Comparison of ENCODE assay signal across 18 cellular contexts in the genomic region with DNA sequence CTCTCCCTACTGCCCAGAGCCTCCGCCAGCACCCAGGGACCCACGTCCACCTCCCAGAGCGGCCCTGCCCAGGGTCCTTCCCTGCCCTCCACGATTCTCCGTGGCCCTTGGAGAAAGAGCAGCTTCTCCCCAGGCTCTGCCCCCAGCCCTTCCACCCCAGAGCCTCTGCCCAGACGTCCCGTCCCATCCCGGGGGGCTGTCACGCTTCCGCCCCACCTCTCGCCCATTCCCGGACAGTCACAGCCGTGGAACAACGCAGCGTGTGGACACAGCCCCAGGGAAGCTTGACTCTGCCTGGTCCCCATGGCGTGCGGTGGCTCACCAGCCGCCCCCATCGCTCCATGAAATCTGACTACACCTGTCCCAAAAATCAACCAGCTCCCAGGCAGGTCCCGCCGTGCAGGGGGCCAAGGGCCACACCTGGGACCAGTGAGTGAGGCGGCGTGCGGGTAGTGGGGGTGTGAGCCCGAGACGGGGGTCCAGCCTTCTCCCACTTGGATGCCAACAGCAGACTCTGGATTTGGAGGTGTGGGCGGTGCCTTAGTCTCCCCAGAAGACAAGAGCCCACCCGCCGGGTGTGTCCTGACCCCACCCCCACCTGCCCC. TPM values are rescaled to one million over a fixed set of nuclear protein-coding genes. Genes with fewer than 3 reads are reported as not detected.
DNase-seq lines count a peak whose midpoint lies in the region; ATAC-seq, FAIRE-seq and TF ChIP-seq lines count a peak whose summit lies in the region.
"Had no signal": no experiment of that assay in that cellular context is flagged by ENCODE, and none has a peak within 500 bp of the region (broad histone marks: within the 10 kb centered on the region; RNA-seq: fewer than 3 reads in every experiment).

No MANE protein-coding gene starts in this region.

- H3K27me3 Mint-ChIP-seq in naive thymus-derived CD4-positive, alpha-beta T cell: no peaks in the 10 kb centered on the region
- peaks cover 1% of the 10 kb centered on the region for H3K27me3 Mint-ChIP-seq in activated CD4-positive, alpha-beta memory T cell treated with anti-CD3 and anti-CD28 coated beads, Interleukin-2, amount 10 ng/mL, durations not matched to agents 7 days and 5 days
- H3K27me3 Mint-ChIP-seq: CD4-positive, CD25-positive, alpha-beta regulatory T cell had no signal

- peak overlapping the region; percentile 52; the same call in 1 of the 2 replicates for H2BK5ac ChIP-seq in H1 (ENCODE audit: low read depth, low read length)

- H3K4me3 Mint-ChIP-seq in naive thymus-derived CD4-positive, alpha-beta T cell: no peak overlapping the region
- H3K4me3 Mint-ChIP-seq in activated CD4-positive, alpha-beta memory T cell treated with anti-CD3 and anti-CD28 coated beads, Interleukin-2, amount 10 ng/mL, durations not matched to agents 7 days and 5 days: no peak overlapping the region
- H3K4me3 Mint-ChIP-seq: CD4-positive, CD25-positive, alpha-beta regulatory T cell had no signal

- H3K4me2 ChIP-seq in H1 (ENCODE audit: insufficient read depth in 1 of 2, low read depth in 2 of 2, low read length in 2 of 2): no peak overlapping the region
- H3K4me2 ChIP-seq: BLaER1 treated with 17β-estradiol and CSF1 and Interleukin-3, amounts not matched to agents 10 nM and 100 nM had no signal

- no peaks in the 10 kb centered on the region for H4K20me1 ChIP-seq in H1 (replicated peaks in 1 of 2; ENCODE audit: control insufficient read depth in 1 of 2, insufficient read depth in 2 of 2, low read length in 2 of 2)

- WGBS in H1 (ENCODE audit: extremely low coverage in 1 of 2, insufficient coverage in 1 of 2, insufficient read length in 1 of 2, insufficient replicate concordance in 2 of 2, low coverage in 1 of 2, low lambda C conversion rate in 2 of 2, missing lambda C conversion rate in 1 of 2), 2 experiments: 93% methylated on average over 28 of the region's 29 CpGs; no CpG with 5 or more reads in 1 of the 2 experiments
- 88 to 91% (median 89%) methylated on average over 19 to 29 of the region's 29 CpGs for WGBS in stomach, 5 donors

- peak overlapping the region; percentile 19 for H3K18ac ChIP-seq in H1 (ENCODE audit: extremely low read depth, low read length)

- peaks cover 0 to 5% (median 0%) of the 10 kb centered on the region in 7 donors for H3K4me1 Mint-ChIP-seq in naive thymus-derived CD4-positive, alpha-beta T cell
- peaks cover 1% of the 10 kb centered on the region for H3K4me1 Mint-ChIP-seq in activated CD4-positive, alpha-beta memory T cell treated with anti-CD3 and anti-CD28 coated beads, Interleukin-2, amount 10 ng/mL, durations not matched to agents 7 days and 5 days

- H4K91ac ChIP-seq in H1 (replicated peaks; ENCODE audit: insufficient read length, low read length): peak overlapping the region; percentile 54

- no peak overlapping the region for H2BK120ac ChIP-seq in H1 (replicated peaks; ENCODE audit: low read depth, low read length)

- H2BK20ac ChIP-seq in H1 (ENCODE audit: low read length): no peak overlapping the region; the same call in 1 of the 2 replicates

- intact Hi-C loops in stomach (cut with DNase I; ENCODE audit: low total_unique reads): no loop called here
- intact Hi-C loops in naive thymus-derived CD4-positive, alpha-beta T cell (cut with micrococcal nuclease): no loop called here

- TF ChIP-seq POLR2A in H1 (IDR thresholded peaks at IDR 0.05; ENCODE audit: control extremely low read depth in 1 of 2, low read depth in 2 of 2, low read length in 2 of 2) (no peak), stomach (IDR thresholded peaks at IDR 0.05) (no peak)

- H3K27me3 ChIP-seq in H7 (ENCODE audit: control insufficient read depth, insufficient read depth, low read length) (no peaks in the 10 kb centered on the region; the same call in 1 of the 2 replicates), H1 (replicated peaks in 1 of 4; ENCODE audit: control insufficient read depth in 3 of 4, extremely low read depth in 1 of 4, insufficient read depth in 3 of 4, low read length in 3 of 4) (no peaks in the 10 kb centered on the region), stomach (peaks cover 0 to 35% (median 10%) of the 10 kb centered on the region in 3 donors)
- no peaks in the 10 kb centered on the region for H3K27me3 ChIP-seq in naive thymus-derived CD4-positive, alpha-beta T cell (ENCODE audit: control insufficient read depth in 2 of 2, insufficient read depth in 2 of 2, low read length in 2 of 2)

- H4K8ac ChIP-seq in H1 (ENCODE audit: extremely low read depth, insufficient read depth, low read length): peak overlapping the region; percentile 38; the same call in 1 of the 2 replicates

- 0 out of 2 replicates have a peak overlapping the region, but pooled peaks have one; percentile 53 for H2AK5ac ChIP-seq in H1 (ENCODE audit: low read depth, low read length)

- TF ChIP-seq EP300 in H1 (IDR thresholded peaks at IDR 0.05; ENCODE audit: borderline replicate concordance in 1 of 2, low read depth in 2 of 2, low read length in 2 of 2) (no peak), stomach (IDR thresholded peaks at IDR 0.05) (no peak)

- no peak overlapping the region for H3K27ac ChIP-seq in HEK293 (ENCODE audit: extremely low read depth, low read depth, low read length)
- no peak overlapping the region for H3K27ac ChIP-seq in H1 (ENCODE audit: low read depth, low read length)
- peak overlapping the region in 4 of 5 donors; percentile 95 to 97 (median 96) for H3K27ac ChIP-seq in stomach
- no peak overlapping the region for H3K27ac ChIP-seq in naive thymus-derived CD4-positive, alpha-beta T cell (ENCODE audit: low read depth, low read length)
- H3K27ac ChIP-seq: BLaER1 treated with 17β-estradiol and CSF1 and Interleukin-3, amounts not matched to agents 10 nM and 100 nM; GM23248 had no signal

- peak overlapping the region; percentile 46; the same call in 1 of the 2 replicates for H2BK15ac ChIP-seq in H1 (ENCODE audit: low read length)

- no peaks in the 10 kb centered on the region; a peak in 2 of 4 replicates for H3K79me2 ChIP-seq in H1 (ENCODE audit: control insufficient read depth in 1 of 2, insufficient read depth in 2 of 2, low read length in 2 of 2)

- no peak for TF ChIP-seq CTCF in HEK293 (tag by site-specific recombination; IDR thresholded peaks at IDR 0.05)
- TF ChIP-seq CTCF in H1 (IDR thresholded peaks at IDR 0.05; ENCODE audit: control extremely low read depth in 1 of 3, insufficient read depth in 1 of 3, low read depth in 1 of 3, low read length in 3 of 3): no peak
- no peak for TF ChIP-seq CTCF in stomach (IDR thresholded peaks at IDR 0.05)

- POLR2A ChIA-PET in HEK293 (lab: Yijun Ruan, JAX) (no interaction called here), H1 (lab: Charles Lee; ENCODE audit: partially characterized antibody) (interaction anchor here (0.6 to 2.0 kb wide), 4 partner anchors 13 to 145 kb away, joined by 3 to 4 read pairs (median 4); partner anchors contain the start of gene SDF4)
- POLR2A ChIA-PET in naive thymus-derived CD4-positive, alpha-beta T cell (lab: Charles Lee): no interaction called here
- POLR2A ChIA-PET in activated CD4-positive, alpha-beta memory T cell treated with anti-CD3 and anti-CD28 coated beads, Interleukin-2, amount 10 ng/mL, durations not matched to agents 7 days and 5 days (lab: Charles Lee): interaction anchor here (1.2 kb wide), 1 partner anchor 113 kb away, joined by 3 read pairs; no protein-coding TSS in a partner anchor

- H3K4ac ChIP-seq in H1 (replicated peaks; ENCODE audit: insufficient read length, low read depth, low read length): no peak overlapping the region

- no peak for ATAC-seq in naive thymus-derived CD4-positive, alpha-beta T cell
- no peak for ATAC-seq in HG02588 (IDR thresholded peaks at IDR 0.05; ENCODE audit: unreplicated experiment)

- H3K9me3 ChIP-seq in HEK293 (ENCODE audit: control insufficient read depth, insufficient read depth, low read depth, low read length) (no peaks in the 10 kb centered on the region), H1 (ENCODE audit: insufficient read depth in 2 of 2, low read depth in 1 of 2, low read length in 1 of 2) (no peaks in the 10 kb centered on the region), stomach (no peaks in the 10 kb centered on the region)
- no peaks in the 10 kb centered on the region for H3K9me3 ChIP-seq in naive thymus-derived CD4-positive, alpha-beta T cell (ENCODE audit: control insufficient read depth in 2 of 3, low read length in 3 of 3)

- no peak for FAIRE-seq in H1 (lab: Jason Lieb, UNC)
- FAIRE-seq: GM18507 had no signal

- no peak overlapping the region for H3K14ac ChIP-seq in H1 (ENCODE audit: insufficient read length)

- CTCF ChIA-PET in HEK293 (lab: Yijun Ruan, JAX): no interaction called here
- CTCF ChIA-PET in H1 (lab: Charles Lee; ENCODE audit: partially characterized antibody): interaction anchor here (0.8 to 2.2 kb wide), 6 partner anchors 23 to 130 kb away, joined by 3 to 10 read pairs (median 4); no protein-coding TSS in a partner anchor
- CTCF ChIA-PET in naive thymus-derived CD4-positive, alpha-beta T cell (lab: Charles Lee): no interaction called here
- CTCF ChIA-PET in activated CD4-positive, alpha-beta memory T cell treated with anti-CD3 and anti-CD28 coated beads, Interleukin-2, amount 10 ng/mL, durations not matched to agents 7 days and 5 days (lab: Charles Lee): interaction anchor here (0.5 kb wide), 1 partner anchor 159 kb away, joined by 3 read pairs; no protein-coding TSS in a partner anchor

- H2AFZ ChIP-seq in H1 (ENCODE audit: low read length): no peak overlapping the region
- H2AFZ ChIP-seq: GM23248 had no signal

- no peak overlapping the region for H3K56ac ChIP-seq in H1 (replicated peaks; ENCODE audit: insufficient read length, low read depth, low read length)

- peaks cover 0 to 1% (median 0%) of the 10 kb centered on the region in 11 donors for H3K9me3 Mint-ChIP-seq in naive thymus-derived CD4-positive, alpha-beta T cell
- H3K9me3 Mint-ChIP-seq in activated CD4-positive, alpha-beta memory T cell treated with anti-CD3 and anti-CD28 coated beads, Interleukin-2, amount 10 ng/mL, durations not matched to agents 7 days and 5 days: no peaks in the 10 kb centered on the region
- H3K9me3 Mint-ChIP-seq: CD4-positive, CD25-positive, alpha-beta regulatory T cell had no signal

- H3K36me3 ChIP-seq in H7 (replicated peaks; ENCODE audit: control insufficient read depth, insufficient read depth, low read length) (no peaks in the 10 kb centered on the region), HEK293 (ENCODE audit: control insufficient read depth in 2 of 2, insufficient read depth in 1 of 2, low read length in 2 of 2) (no peaks in the 10 kb centered on the region), H1 (ENCODE audit: control insufficient read depth in 2 of 4, insufficient read depth in 4 of 4, low read length in 3 of 4) (no peaks in the 10 kb centered on the region), stomach (no peaks in the 10 kb centered on the region)
- no peaks in the 10 kb centered on the region for H3K36me3 ChIP-seq in naive thymus-derived CD4-positive, alpha-beta T cell (ENCODE audit: control insufficient read depth in 2 of 3, insufficient read depth in 3 of 3, low read length in 3 of 3)
- H3K36me3 ChIP-seq: BLaER1 treated with 17β-estradiol and CSF1 and Interleukin-3, amounts not matched to agents 10 nM and 100 nM had no signal

- H3K27ac Mint-ChIP-seq in naive thymus-derived CD4-positive, alpha-beta T cell: no peak overlapping the region
- H3K27ac Mint-ChIP-seq in activated CD4-positive, alpha-beta memory T cell treated with anti-CD3 and anti-CD28 coated beads, Interleukin-2, amount 10 ng/mL, durations not matched to agents 7 days and 5 days: no peak overlapping the region
- H3K27ac Mint-ChIP-seq: CD4-positive, CD25-positive, alpha-beta regulatory T cell had no signal

- no peak for TF ChIP-seq RAD21 in H1 (IDR thresholded peaks at IDR 0.05 in 1 of 2, conservative IDR thresholded peaks at IDR 0.05 in 1 of 2; ENCODE audit: low read depth in 2 of 2, low read length in 2 of 2)

- H3K23me2 ChIP-seq in H1 (ENCODE audit: low read depth, low read length): peaks cover 13% of the 10 kb centered on the region; the same call in 1 of the 2 replicates

- H3K9ac ChIP-seq in H1 (replicated peaks in 1 of 4; ENCODE audit: extremely low read depth in 1 of 4, low read depth in 3 of 4, low read length in 3 of 4): no peak overlapping the region
- H3K9ac ChIP-seq: BLaER1 treated with 17β-estradiol and CSF1 and Interleukin-3, amounts not matched to agents 10 nM and 100 nM; GM23248 had no signal

- H3K4me1 ChIP-seq in HEK293 (ENCODE audit: control insufficient read depth, insufficient read depth, low read length): peaks cover 6% of the 10 kb centered on the region; the same call in 1 of the 2 replicates
- H3K4me1 ChIP-seq in H1 (replicated peaks in 1 of 4; ENCODE audit: control insufficient read depth in 3 of 4, insufficient read depth in 4 of 4, low read length in 3 of 4): peaks cover 0 to 45% (median 33%) of the 10 kb centered on the region in 4 experiments; a peak in 6 of 7 replicates
- H3K4me1 ChIP-seq in stomach: peaks cover 23 to 60% (median 51%) of the 10 kb centered on the region in 4 donors
- peaks cover 4 to 5% of the 10 kb centered on the region in 2 donors for H3K4me1 ChIP-seq in naive thymus-derived CD4-positive, alpha-beta T cell (ENCODE audit: control insufficient read depth in 2 of 2, insufficient read depth in 2 of 2, low read length in 2 of 2)

- DNase-seq in H7 (peak; percentile 64), H1 (ENCODE audit: low read depth in 1 of 2, low spot score in 2 of 2) (no peak), stomach (no peak)
- no peak for DNase-seq in naive thymus-derived CD4-positive, alpha-beta T cell
- no peak for DNase-seq in activated CD4-positive, alpha-beta memory T cell treated with anti-CD3 and anti-CD28 coated beads, Interleukin-2, amount 10 ng/mL, durations not matched to agents 7 days and 5 days
- DNase-seq: ACHN; CD4-positive, CD25-positive, alpha-beta regulatory T cell; DMS53; GM23248; HCEC 1CT; Karpas-422 had no signal

- H2BK12ac ChIP-seq in H1 (ENCODE audit: low read depth, low read length): peak overlapping the region; percentile 80; the same call in 1 of the 2 replicates

- no peak overlapping the region for H3K4me3 ChIP-seq in H7 (ENCODE audit: insufficient read depth, low read depth, low read length)
- no peak overlapping the region for H3K4me3 ChIP-seq in HEK293 (ENCODE audit: low read depth, low read length)
- H3K4me3 ChIP-seq in H1 (ENCODE audit: extremely low read depth in 1 of 4, insufficient read depth in 2 of 4, low read depth in 3 of 4, low read length in 4 of 4): no peak overlapping the region
- no peak overlapping the region for H3K4me3 ChIP-seq in stomach
- no peak overlapping the region for H3K4me3 ChIP-seq in naive thymus-derived CD4-positive, alpha-beta T cell (ENCODE audit: low read length)
- H3K4me3 ChIP-seq: BLaER1 treated with 17β-estradiol and CSF1 and Interleukin-3, amounts not matched to agents 10 nM and 100 nM; GM23248 had no signal

- H3K23ac ChIP-seq in H1 (ENCODE audit: insufficient read length): no peak overlapping the region

- no peaks in the 10 kb centered on the region for H3K36me3 Mint-ChIP-seq in naive thymus-derived CD4-positive, alpha-beta T cell
- H3K36me3 Mint-ChIP-seq in activated CD4-positive, alpha-beta memory T cell treated with anti-CD3 and anti-CD28 coated beads, Interleukin-2, amount 10 ng/mL, durations not matched to agents 7 days and 5 days (ENCODE audit: low read depth): no peaks in the 10 kb centered on the region
- H3K36me3 Mint-ChIP-seq: CD4-positive, CD25-positive, alpha-beta regulatory T cell had no signal

- no peaks in the 10 kb centered on the region; the same call in 1 of the 2 replicates for H3K79me1 ChIP-seq in H1 (ENCODE audit: low read depth, low read length)

- H4K5ac ChIP-seq in H1 (ENCODE audit: insufficient read length, low read depth, low read length): no peak overlapping the region

RNA-seq across cellular contexts. Expression of gene TTLL10, which starts 12.5 kb away (rescaled TPM):
- not detected in 2 replicates for total RNA-seq in H7 (2014; rRNA removed; shearing (Covaris generic))
- total RNA-seq in H1 (2021; fragmentation: NEBNext Ultra II Directional; extraction: Animal tissue kit (Norgen Biotek cat#: 25700)): 1.6 and 1.7 TPM in 2 replicates
- polyA plus RNA-seq in H1 (2011; rRNA removed) (1.1 and 2.0 TPM in 2 replicates), stomach (under 1 TPM in 2 of 3 donors, not detected in 1; 0.13 to 0.46 TPM)
- 1.0 TPM for polyA plus RNA-seq in H1 (2011; cell fraction: cytosol; rRNA removed)
- 3.8 TPM for polyA plus RNA-seq in H1 (2011; cell fraction: nucleus; rRNA removed)
- 0.94 to 4.7 TPM (median 1.1 TPM) in 4 replicates for polyA plus RNA-seq in H1 (2012, experiment 1 of 2)
- polyA plus RNA-seq in H1 (2012, experiment 2 of 2): 0.24 TPM
- 0.73 TPM for polyA plus RNA-seq in H1 (2013, experiment 1 of 2)
- 0.55 TPM for polyA plus RNA-seq in H1 (2013, experiment 2 of 2)
- 0.51 and 1.3 TPM in 2 replicates for polyA minus RNA-seq in H1 (2011; rRNA and poly(A)+ RNA removed)
- not detected for polyA minus RNA-seq in H1 (2011; cell fraction: cytosol; rRNA and poly(A)+ RNA removed)
- polyA minus RNA-seq in H1 (2011; cell fraction: nucleus; rRNA and poly(A)+ RNA removed): 1.5 TPM
- 1 to 10 TPM in 1 of 5 donors, not detected in 4; 6.4 TPM for total RNA-seq in stomach
- under 1 TPM in 2 of 5 experiments, not detected in 3; 0.58 to 0.80 TPM for total RNA-seq in naive thymus-derived CD4-positive, alpha-beta T cell
- not detected for polyA plus RNA-seq in naive thymus-derived CD4-positive, alpha-beta T cell
- not detected for total RNA-seq in activated CD4-positive, alpha-beta memory T cell treated with anti-CD3 and anti-CD28 coated beads, Interleukin-2, amount 10 ng/mL, durations not matched to agents 7 days and 5 days
- total RNA-seq: A172; CD4-positive, CD25-positive, alpha-beta regulatory T cell; Daoy; GM23248; HT1080 had no signal
- polyA plus RNA-seq: CD4-positive, CD25-positive, alpha-beta regulatory T cell; GM23248 had no signal

RNA-seq across cellular contexts. Expression of gene TNFRSF18, which starts 45.2 kb away (rescaled TPM):
- not detected in 2 replicates for total RNA-seq in H7 (2014; rRNA removed; shearing (Covaris generic))
- total RNA-seq in H1 (2021; fragmentation: NEBNext Ultra II Directional; extraction: Animal tissue kit (Norgen Biotek cat#: 25700)): 0.92 and 1.5 TPM in 2 replicates
- 2.5 and 2.7 TPM in 2 replicates for polyA plus RNA-seq in H1 (2011; rRNA removed)
- polyA plus RNA-seq in H1 (2011; cell fraction: cytosol; rRNA removed): 2.9 TPM
- 4.8 TPM for polyA plus RNA-seq in H1 (2011; cell fraction: nucleus; rRNA removed)
- 0.51 to 2.0 TPM (median 1.5 TPM) in 4 replicates for polyA plus RNA-seq in H1 (2012, experiment 1 of 2)
- polyA plus RNA-seq in H1 (2012, experiment 2 of 2): 1.4 TPM
- 1.4 TPM for polyA plus RNA-seq in H1 (2013, experiment 1 of 2)
- polyA plus RNA-seq in H1 (2013, experiment 2 of 2): 1.5 TPM
- not detected in 2 replicates for polyA minus RNA-seq in H1 (2011; rRNA and poly(A)+ RNA removed)
- polyA minus RNA-seq in H1 (2011; cell fraction: cytosol; rRNA and poly(A)+ RNA removed): not detected
- not detected for polyA minus RNA-seq in H1 (2011; cell fraction: nucleus; rRNA and poly(A)+ RNA removed)
- total RNA-seq in stomach: 10 to 100 TPM in 1 of 5 donors, 1 to 10 TPM in 1, not detected in 3; 1.7 to 11.9 TPM
- polyA plus RNA-seq in stomach: 1 to 10 TPM in 1 of 3 donors, under 1 TPM in 1, not detected in 1; 0.37 to 3.6 TPM
- 10 to 100 TPM in 2 of 5 experiments, 1 to 10 TPM in 1, not detected in 2; 2.6 to 81.7 (median 12.6) TPM for total RNA-seq in naive thymus-derived CD4-positive, alpha-beta T cell
- polyA plus RNA-seq in naive thymus-derived CD4-positive, alpha-beta T cell: under 1 TPM in 1 of 2 donors, not detected in 1; 0.32 TPM
- total RNA-seq in activated CD4-positive, alpha-beta memory T cell treated with anti-CD3 and anti-CD28 coated beads, Interleukin-2, amount 10 ng/mL, durations not matched to agents 7 days and 5 days: 100 to 1,000 TPM; 115 to 116 TPM
- total RNA-seq: A172, GM23248, HT1080 had no signal
- polyA plus RNA-seq: GM23248 had no signal

RNA-seq across cellular contexts. Expression of gene C1orf159, which starts 45.3 kb away (rescaled TPM):
- 29.3 and 32.0 TPM in 2 replicates for total RNA-seq in H7 (2014; rRNA removed; shearing (Covaris generic))
- 10.9 and 12.4 TPM in 2 replicates for total RNA-seq in H1 (2021; fragmentation: NEBNext Ultra II Directional; extraction: Animal tissue kit (Norgen Biotek cat#: 25700))
- polyA plus RNA-seq in H1 (2011; rRNA removed) (10.0 and 15.7 TPM in 2 replicates), stomach (10 to 100 TPM; 10.2 to 17.1 (median 12.8) TPM)
- polyA plus RNA-seq in H1 (2011; cell fraction: cytosol; rRNA removed): 11.1 TPM
- polyA plus RNA-seq in H1 (2011; cell fraction: nucleus; rRNA removed): 45.2 TPM
- 6.7 to 11.8 TPM (median 10.8 TPM) in 4 replicates for polyA plus RNA-seq in H1 (2012, experiment 1 of 2)
- 9.1 TPM for polyA plus RNA-seq in H1 (2012, experiment 2 of 2)
- 8.9 TPM for polyA plus RNA-seq in H1 (2013, experiment 1 of 2)
- 8.4 TPM for polyA plus RNA-seq in H1 (2013, experiment 2 of 2)
- 2.8 and 4.3 TPM in 2 replicates for polyA minus RNA-seq in H1 (2011; rRNA and poly(A)+ RNA removed)
- 5.1 TPM for polyA minus RNA-seq in H1 (2011; cell fraction: cytosol; rRNA and poly(A)+ RNA removed)
- 14.2 TPM for polyA minus RNA-seq in H1 (2011; cell fraction: nucleus; rRNA and poly(A)+ RNA removed)
- total RNA-seq in stomach: 10 to 100 TPM; 15.8 to 67.0 (median 33.8) TPM
- total RNA-seq in naive thymus-derived CD4-positive, alpha-beta T cell: 10 to 100 TPM; 17.6 to 21.9 (median 19.6) TPM
- 10 to 100 TPM in 1 of 2 donors, 1 to 10 TPM in 1; 6.4 to 10.5 TPM for polyA plus RNA-seq in naive thymus-derived CD4-positive, alpha-beta T cell
- total RNA-seq in activated CD4-positive, alpha-beta memory T cell treated with anti-CD3 and anti-CD28 coated beads, Interleukin-2, amount 10 ng/mL, durations not matched to agents 7 days and 5 days: 10 to 100 TPM; 18.6 to 19.9 TPM

RNA-seq across cellular contexts. Expression of gene TNFRSF4, which starts 52.8 kb away (rescaled TPM):
- 0.07 and 0.89 TPM in 2 replicates for total RNA-seq in H7 (2014; rRNA removed; shearing (Covaris generic))
- not detected in 2 replicates for total RNA-seq in H1 (2021; fragmentation: NEBNext Ultra II Directional; extraction: Animal tissue kit (Norgen Biotek cat#: 25700))
- polyA plus RNA-seq in H1 (2011; rRNA removed) (0.06 TPM in 1 of 2 replicates, not detected in the other), stomach (1 to 10 TPM; 1.7 to 4.5 (median 4.2) TPM)
- polyA plus RNA-seq in H1 (2011; cell fraction: cytosol; rRNA removed): 0.14 TPM
- polyA plus RNA-seq in H1 (2011; cell fraction: nucleus; rRNA removed): 0.19 TPM
- not detected in 4 replicates for polyA plus RNA-seq in H1 (2012, experiment 1 of 2)
- polyA plus RNA-seq in H1 (2012, experiment 2 of 2): not detected
- not detected for polyA plus RNA-seq in H1 (2013, experiment 1 of 2)
- 0.07 TPM for polyA plus RNA-seq in H1 (2013, experiment 2 of 2)
- polyA minus RNA-seq in H1 (2011; rRNA and poly(A)+ RNA removed): not detected in 2 replicates
- polyA minus RNA-seq in H1 (2011; cell fraction: cytosol; rRNA and poly(A)+ RNA removed): not detected
- polyA minus RNA-seq in H1 (2011; cell fraction: nucleus; rRNA and poly(A)+ RNA removed): not detected
- total RNA-seq in stomach: under 1 TPM in 1 of 5 donors, not detected in 4; 0.55 TPM
- total RNA-seq in naive thymus-derived CD4-positive, alpha-beta T cell: 100 to 1,000 TPM in 1 of 5 experiments, 10 to 100 TPM in 1, 1 to 10 TPM in 2, under 1 TPM in 1; 0.49 to 192 (median 7.8) TPM
- 1 to 10 TPM; 1.4 to 1.5 TPM for polyA plus RNA-seq in naive thymus-derived CD4-positive, alpha-beta T cell
- total RNA-seq in activated CD4-positive, alpha-beta memory T cell treated with anti-CD3 and anti-CD28 coated beads, Interleukin-2, amount 10 ng/mL, durations not matched to agents 7 days and 5 days: 100 to 1,000 TPM; 237 to 243 TPM
- total RNA-seq: A172, Daoy, GM23248 had no signal
- polyA plus RNA-seq: GM23248 had no signal

Comparison
In these comparisons a context has a peak if more than half of its experiments do, and no peak if none do; other contexts are left out.
1. H3K27ac ChIP-seq: peak in stomach (4 of 5); none in HEK293 (single experiment), H1 (single experiment) and naive thymus-derived CD4-positive, alpha-beta T cell (single experiment).
2. CTCF ChIA-PET loops: an anchor here in H1 (0.8 to 2.2 kb wide) and activated CD4-positive, alpha-beta memory T cell treated with anti-CD3 and anti-CD28 coated beads, Interleukin-2, amount 10 ng/mL, durations not matched to agents 7 days and 5 days (0.5 kb wide); none called in HEK293 and naive thymus-derived CD4-positive, alpha-beta T cell.
3. POLR2A ChIA-PET loops: an anchor here in H1 (0.6 to 2.0 kb wide) and activated CD4-positive, alpha-beta memory T cell treated with anti-CD3 and anti-CD28 coated beads, Interleukin-2, amount 10 ng/mL, durations not matched to agents 7 days and 5 days (1.2 kb wide); none called in HEK293 and naive thymus-derived CD4-positive, alpha-beta T cell.